ENCODE assay signal across 11 cellular contexts in genomic region chr1:16244650-16245285, GRCh38. TPM values are rescaled to one million over a fixed set of nuclear protein-coding genes. Genes with fewer than 3 reads are reported as not detected.
A peak's percentile ranks its signal among the peaks of the same experiment; 100 is the strongest.
DNase-seq lines count a peak whose midpoint lies in the region; ATAC-seq and TF ChIP-seq lines count a peak whose summit lies in the region.
"Had no signal": no experiment of that assay in that cellular context is flagged by ENCODE, and none has a peak within 500 bp of the region (broad histone marks: within the 10 kb centered on the region; RNA-seq: fewer than 3 reads in every experiment).

No MANE protein-coding gene starts in this region.

- H3K27me3 ChIP-seq in left ventricle myocardium inferior (ENCODE audit: low read depth) = no peaks in the 10 kb centered on the region
- H3K27me3 ChIP-seq in aorta (ENCODE audit: control insufficient read depth in 1 of 2, insufficient read depth in 2 of 2, low read length in 1 of 2) = no peaks in the 10 kb centered on the region

- intact Hi-C loops in left ventricle myocardium inferior (cut with micrococcal nuclease) (loop anchor here (5.0 kb wide), 2 partner anchors 113 to 167 kb away; no protein-coding TSS in a partner anchor), Right ventricle myocardium inferior (cut with DNase I) (loop anchor here (2.0 to 5.0 kb wide), 3 partner anchors 37 to 166 kb away; no protein-coding TSS in a partner anchor), aorta (cut with DNase I) (loop anchor here (5.0 kb wide), 4 partner anchors 37 to 167 kb away; no protein-coding TSS in a partner anchor)

- POLR2A ChIA-PET in WTC11 (lab: Charles Lee) = no interaction called here

- WGBS in aorta, 2 donors = 77 to 78% methylated on average over 8 of the region's 8 CpGs

- H3K9me3 Mint-ChIP-seq in WTC11 = no peaks in the 10 kb centered on the region
- H3K9me3 Mint-ChIP-seq: nephron had no signal

- DNase-seq in left ventricle myocardium inferior = no peak
- no peak for DNase-seq in Right ventricle myocardium inferior (ENCODE audit: missing footprints)
- no peak for DNase-seq in WTC11 (ENCODE audit: low spot score)
- peak; percentile 51 for DNase-seq in mesenteric fat pad (ENCODE audit: low spot score)
- DNase-seq in aorta = peak; percentile 24 to 58
- DNase-seq in NCI-H1436 (lab: John Stamatoyannopoulos, UW) = no peak
- no peak for DNase-seq in DMS153 (lab: John Stamatoyannopoulos, UW)

- CTCF ChIA-PET in WTC11 (lab: Charles Lee) = interaction anchor here (0.5 to 2.4 kb wide), 29 partner anchors 8 to 195 kb away, joined by 3 to 23 read pairs (median 4); partner anchors contain the start of genes ARHGEF19, CPLANE2 and FAM131C

- peak; percentile 1 for TF ChIP-seq CTCF in left ventricle myocardium inferior (IDR thresholded peaks at IDR 0.05; ENCODE audit: borderline replicate concordance)
- TF ChIP-seq CTCF in WTC11 (IDR thresholded peaks at IDR 0.05) = peak; percentile 12; the same call in 1 of the 2 replicates

- H3K4me1 ChIP-seq in left ventricle myocardium inferior = peaks cover 56% of the 10 kb centered on the region
- H3K4me1 ChIP-seq in aorta (ENCODE audit: control insufficient read depth in 1 of 2, insufficient read depth in 2 of 2, low read length in 2 of 2) = peaks cover 0 to 1% of the 10 kb centered on the region in 2 donors

- no peaks in the 10 kb centered on the region for H3K9me3 ChIP-seq in left ventricle myocardium inferior (replicated peaks)
- H3K9me3 ChIP-seq in aorta (ENCODE audit: control insufficient read depth, low read length) = no peaks in the 10 kb centered on the region
- H3K9me3 ChIP-seq: prostate gland had no signal

- peaks cover 3% of the 10 kb centered on the region; the same call in 1 of the 2 replicates for H3K36me3 Mint-ChIP-seq in WTC11

- peaks cover 6% of the 10 kb centered on the region; the same call in 1 of the 2 replicates for H3K4me1 Mint-ChIP-seq in WTC11

- no peak overlapping the region for H3K4me3 Mint-ChIP-seq in WTC11
- H3K4me3 Mint-ChIP-seq: nephron had no signal

- peak overlapping the region; percentile 90 for H3K27ac ChIP-seq in left ventricle myocardium inferior (replicated peaks)
- peak overlapping the region in 1 of 2 donors; percentile 15 for H3K27ac ChIP-seq in aorta (ENCODE audit: low read depth in 1 of 2, low read length in 2 of 2)

- H3K27ac Mint-ChIP-seq in WTC11 = peak overlapping the region; percentile 17; the same call in 1 of the 2 replicates
- H3K27ac Mint-ChIP-seq: nephron had no signal

- no peaks in the 10 kb centered on the region for H3K27me3 Mint-ChIP-seq in WTC11 (ENCODE audit: low read depth)

- H3K4me3 ChIP-seq in left ventricle myocardium inferior (no peak overlapping the region), aorta (ENCODE audit: low read length in 2 of 2) (no peak overlapping the region)
- H3K4me3 ChIP-seq: prostate gland, smooth muscle cell had no signal

- no peaks in the 10 kb centered on the region for H3K36me3 ChIP-seq in left ventricle myocardium inferior
- no peaks in the 10 kb centered on the region for H3K36me3 ChIP-seq in aorta (ENCODE audit: control insufficient read depth in 1 of 2, insufficient read depth in 2 of 2, low read length in 1 of 2)
- H3K36me3 ChIP-seq: prostate gland had no signal

- ATAC-seq in Right ventricle myocardium inferior = no peak
- ATAC-seq in WTC11 = no peak
- ATAC-seq in aorta (ENCODE audit: low FRiP score) = no peak
- ATAC-seq in GM21717 (IDR thresholded peaks at IDR 0.05; ENCODE audit: unreplicated experiment) = no peak

TF ChIP-seq in WTC11, 78 proteins besides CTCF, POLR2A, EP300 and RAD21 (continues in another document):
- TF ChIP-seq, protein P1, sequence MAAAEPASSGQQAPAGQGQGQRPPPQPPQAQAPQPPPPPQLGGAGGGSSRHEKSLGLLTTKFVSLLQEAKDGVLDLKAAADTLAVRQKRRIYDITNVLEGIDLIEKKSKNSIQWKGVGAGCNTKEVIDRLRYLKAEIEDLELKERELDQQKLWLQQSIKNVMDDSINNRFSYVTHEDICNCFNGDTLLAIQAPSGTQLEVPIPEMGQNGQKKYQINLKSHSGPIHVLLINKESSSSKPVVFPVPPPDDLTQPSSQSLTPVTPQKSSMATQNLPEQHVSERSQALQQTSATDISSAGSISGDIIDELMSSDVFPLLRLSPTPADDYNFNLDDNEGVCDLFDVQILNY (CRISPR knock-in tag; IDR thresholded peaks at IDR 0.05) = no peak
- TF ChIP-seq KAT7 (CRISPR knock-in tag; IDR thresholded peaks at IDR 0.05; ENCODE audit: borderline replicate concordance) (no peak), ZBTB21 (CRISPR knock-in tag; IDR thresholded peaks at IDR 0.05; ENCODE audit: borderline replicate concordance) (no peak), TEAD1 (CRISPR knock-in tag; IDR thresholded peaks at IDR 0.05) (no peak), ZNF281 (CRISPR knock-in tag; IDR thresholded peaks at IDR 0.05) (no peak), SOX15 (CRISPR knock-in tag; IDR thresholded peaks at IDR 0.05) (no peak), ZNF416 (CRISPR knock-in tag; IDR thresholded peaks at IDR 0.05) (no peak), FOXP4 (CRISPR knock-in tag; IDR thresholded peaks at IDR 0.05) (no peak)
- TF ChIP-seq, protein P2, sequence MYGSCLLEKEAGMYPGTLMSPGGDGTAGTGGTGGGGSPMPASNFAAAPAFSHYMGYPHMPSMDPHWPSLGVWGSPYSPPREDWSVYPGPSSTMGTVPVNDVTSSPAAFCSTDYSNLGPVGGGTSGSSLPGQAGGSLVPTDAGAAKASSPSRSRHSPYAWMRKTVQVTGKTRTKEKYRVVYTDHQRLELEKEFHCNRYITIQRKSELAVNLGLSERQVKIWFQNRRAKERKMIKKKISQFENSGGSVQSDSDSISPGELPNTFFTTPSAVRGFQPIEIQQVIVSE (CRISPR knock-in tag; IDR thresholded peaks at IDR 0.05; ENCODE audit: borderline replicate concordance) = no peak

RNA-seq across cellular contexts. Expression of gene CPLANE2, which starts 7.8 kb away (rescaled TPM):
- total RNA-seq in left ventricle myocardium inferior = 9.7 TPM
- total RNA-seq in Right ventricle myocardium inferior = 11.8 TPM
- total RNA-seq in WTC11 (2021) = 3.9 to 5.0 TPM (median 4.9 TPM) in 3 replicates
- total RNA-seq in mesenteric fat pad = 1.9 TPM
- total RNA-seq in aorta = 1 to 10 TPM; 2.6 to 6.4 TPM
- 1 to 10 TPM; 1.9 to 3.2 TPM for polyA plus RNA-seq in aorta

RNA-seq across cellular contexts. Expression of gene ARHGEF19, which starts 32.3 kb away (rescaled TPM):
- 2.2 TPM for total RNA-seq in left ventricle myocardium inferior
- 2.8 TPM for total RNA-seq in Right ventricle myocardium inferior
- 51.1 to 53.1 TPM (median 52.9 TPM) in 3 replicates for total RNA-seq in WTC11 (2021)
- total RNA-seq in mesenteric fat pad = 6.7 TPM
- total RNA-seq in aorta = 1 to 10 TPM; 7.1 to 8.6 TPM
- 10 to 100 TPM in 1 of 2 donors, 1 to 10 TPM in 1; 3.3 to 19.7 TPM for polyA plus RNA-seq in aorta

Comparison
In these comparisons a context has a peak if more than half of its experiments do, and no peak if none do; other contexts are left out.
1. DNase-seq: peak in mesenteric fat pad (single experiment) and aorta (2 of 2); none in left ventricle myocardium inferior (single experiment), Right ventricle myocardium inferior (single experiment), WTC11 (single experiment), NCI-H1436 (single experiment) and DMS153 (single experiment).